Comparison of ENCODE assay signal across 8 cellular contexts in the genomic region with DNA sequence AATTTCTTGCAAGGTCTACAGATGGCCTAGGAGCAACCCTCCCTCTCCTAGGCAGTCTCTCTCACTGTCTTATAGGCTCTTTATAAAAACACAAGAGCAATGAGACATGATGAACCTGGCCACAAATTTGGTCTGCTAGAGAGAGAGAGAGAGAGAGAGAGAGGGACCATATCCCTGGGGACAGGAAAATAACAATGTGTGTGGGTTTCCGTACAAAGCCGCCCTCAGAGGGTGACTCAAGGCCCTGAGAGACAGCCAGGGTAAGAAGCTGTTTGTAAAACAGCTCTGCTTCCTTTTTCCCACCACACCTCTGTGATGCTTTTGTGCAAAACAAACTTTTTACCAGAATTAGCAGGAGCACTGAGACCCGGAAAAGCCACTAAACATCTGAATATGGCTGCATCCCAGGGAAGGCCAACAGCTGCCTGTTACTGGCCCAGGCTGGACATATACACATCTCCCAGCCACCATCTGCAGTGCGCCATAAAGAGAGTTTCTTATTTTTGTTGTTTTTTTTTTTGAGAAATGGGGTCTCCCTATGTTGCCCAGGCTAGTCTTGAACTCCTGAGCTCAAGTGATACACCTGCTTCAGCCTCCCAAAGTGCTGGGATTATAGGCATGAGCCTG. TPM values are rescaled to one million over a fixed set of nuclear protein-coding genes. Genes with fewer than 3 reads are reported as not detected.
DNase-seq lines count a peak whose midpoint lies in the region; ATAC-seq and TF ChIP-seq lines count a peak whose summit lies in the region.

No MANE protein-coding gene starts in this region.

- H3K27me3 ChIP-seq in body of pancreas, result no peaks in the 10 kb centered on the region

- no peak overlapping the region for H3K4me3 ChIP-seq in body of pancreas

- TF ChIP-seq POLR2A in body of pancreas (IDR thresholded peaks at IDR 0.05), result no peak

- intact Hi-C loops in body of pancreas (cut with DNase I), result no loop called here

- peak; percentile 64 for DNase-seq in T follicular helper cell (ENCODE audit: low read depth)
- DNase-seq in body of pancreas, result no peak
- peak; percentile 55 for DNase-seq in stimulated activated CD8-positive, alpha-beta memory T cell treated with anti-CD3 and anti-CD28 coated beads, Interleukin-12 subunit alpha, Interleukin-12 subunit beta, amount 100 ng/mL, for 4 hours (ENCODE audit: low read depth)
- no peak for DNase-seq in NCI-H187 treated with DMSO at 0.1 percent for 48 hours (lab: John Stamatoyannopoulos, UW)
- no peak for DNase-seq in superior temporal gyrus (ENCODE audit: extremely low spot score)
- DNase-seq in NCI-H82 treated with DMSO at 0.1 percent for 48 hours (lab: John Stamatoyannopoulos, UW; ENCODE audit: unreplicated experiment), result no peak

- H3K9me3 ChIP-seq in body of pancreas, result no peaks in the 10 kb centered on the region

- no peak for TF ChIP-seq CTCF in body of pancreas (IDR thresholded peaks at IDR 0.05)

- no peaks in the 10 kb centered on the region for H3K36me3 ChIP-seq in body of pancreas (replicated peaks in 1 of 2; ENCODE audit: insufficient read depth in 1 of 2, low read depth in 2 of 2)

- WGBS in body of pancreas, 2 donors, result 73% methylated on average over 4 of the region's 4 CpGs

- peaks cover 6% of the 10 kb centered on the region for H3K4me1 ChIP-seq in body of pancreas

- H3K27ac ChIP-seq in body of pancreas, result no peak overlapping the region

- ATAC-seq in GM19455 (IDR thresholded peaks at IDR 0.05; ENCODE audit: unreplicated experiment) (peak; percentile 50), body of pancreas (peak; percentile 41), GM21576 (IDR thresholded peaks at IDR 0.05; ENCODE audit: unreplicated experiment) (no peak)

RNA-seq across cellular contexts. Expression of a gene that starts 18.4 kb away (rescaled TPM):
- 10 to 100 TPM in 1 of 2 donors, 1 to 10 TPM in 1; 5.3 to 11.9 TPM for total RNA-seq in body of pancreas

RNA-seq across cellular contexts. Expression of a gene that starts 39.2 kb away (rescaled TPM):
- total RNA-seq in body of pancreas, result 1 to 10 TPM in 1 of 2 donors, under 1 TPM in 1; 0.99 to 3.9 TPM

RNA-seq across cellular contexts. Expression of a gene that starts 44.6 kb away (rescaled TPM):
- total RNA-seq in body of pancreas, result 10 to 100 TPM; 32.9 to 36.3 TPM

RNA-seq across cellular contexts. Expression of a gene that starts 45.0 kb away (rescaled TPM):
- 10 to 100 TPM in 1 of 2 donors, 1 to 10 TPM in 1; 7.6 to 27.5 TPM for total RNA-seq in body of pancreas

Comparison
In these comparisons a context has a peak if more than half of its experiments do, and no peak if none do; other contexts are left out.
1. DNase-seq: peak in T follicular helper cell (single experiment) and stimulated activated CD8-positive, alpha-beta memory T cell treated with anti-CD3 and anti-CD28 coated beads, Interleukin-12 subunit alpha, Interleukin-12 subunit beta, amount 100 ng/mL, for 4 hours (single experiment); none in body of pancreas (0 of 4), NCI-H187 treated with DMSO at 0.1 percent for 48 hours (single experiment), superior temporal gyrus (single experiment) and NCI-H82 treated with DMSO at 0.1 percent for 48 hours (single experiment).